In genomic region chr17:63631062-63631461, GRCh38 we compare ENCODE assay signal across 19 cellular contexts.
"Had no signal": no experiment of that assay in that cellular context is flagged by ENCODE, and none has a peak within 500 bp of the region (broad histone marks: within the 10 kb centered on the region; RNA-seq: fewer than 3 reads in every experiment).

No MANE protein-coding gene starts in this region.

- H3K27ac Mint-ChIP-seq: activated naive CD4-positive, alpha-beta T cell treated with anti-CD3 and anti-CD28 coated beads, Interleukin-2, amount 50 U/mL, for 24 hours; activated T-cell treated with anti-CD3 and anti-CD28 coated beads, Interleukin-2, amount 50 U/mL, for 72 hours; mesothelial cell of epicardium; natural killer cell treated with Interleukin-12 subunit alpha and Interleukin-12 subunit beta and Interleukin-15 and Interleukin-18, amount 100 ng/mL, for 72 hours; type B pancreatic cell had no signal

- H3K27me3 Mint-ChIP-seq: activated naive CD4-positive, alpha-beta T cell treated with anti-CD3 and anti-CD28 coated beads, Interleukin-2, amount 50 U/mL, for 24 hours; natural killer cell treated with Interleukin-12 subunit alpha and Interleukin-12 subunit beta and Interleukin-15 and Interleukin-18, amount 100 ng/mL, for 72 hours; type B pancreatic cell had no signal

- DNase-seq: activated CD4-positive, alpha-beta T cell treated with anti-CD3 and anti-CD28 coated beads for 1 hour; activated CD8-positive, alpha-beta memory T cell treated with anti-CD3 and anti-CD28 coated beads for 24 hours; activated CD8-positive, alpha-beta memory T cell treated with anti-CD3 and anti-CD28 coated beads, Interleukin-2, amount 50 U/mL, for 48 hours; activated gamma-delta T cell; activated T-cell treated with anti-CD3 and anti-CD28 coated beads, Interleukin-2, amount 50 U/mL, for 72 hours; adrenal gland; effector CD8-positive, alpha-beta T cell; hypothalamus; kidney; left lung; nucleus accumbens; stimulated activated CD4-positive, alpha-beta T cell treated with anti-CD3 and anti-CD28 coated beads, Interleukin-2, amount 100 ng/mL, for 24 hours; T1000; testis had no signal

- H3K4me3 Mint-ChIP-seq: activated naive CD4-positive, alpha-beta T cell treated with anti-CD3 and anti-CD28 coated beads, Interleukin-2, amount 50 U/mL, for 24 hours; activated T-cell treated with anti-CD3 and anti-CD28 coated beads, Interleukin-2, amount 50 U/mL, for 72 hours; mesothelial cell of epicardium; natural killer cell treated with Interleukin-12 subunit alpha and Interleukin-12 subunit beta and Interleukin-15 and Interleukin-18, amount 100 ng/mL, for 72 hours; type B pancreatic cell had no signal

- ATAC-seq: activated T-cell treated with anti-CD3 and anti-CD28 coated beads, Interleukin-2, amount 50 U/mL, for 72 hours; left lung; natural killer cell treated with Interleukin-12 subunit alpha and Interleukin-12 subunit beta and Interleukin-15 and Interleukin-18, amount 100 ng/mL, for 72 hours had no signal

- H3K9me3 Mint-ChIP-seq: activated naive CD4-positive, alpha-beta T cell treated with anti-CD3 and anti-CD28 coated beads, Interleukin-2, amount 50 U/mL, for 24 hours; activated T-cell treated with anti-CD3 and anti-CD28 coated beads, Interleukin-2, amount 50 U/mL, for 72 hours; mesothelial cell of epicardium; natural killer cell treated with Interleukin-12 subunit alpha and Interleukin-12 subunit beta and Interleukin-15 and Interleukin-18, amount 100 ng/mL, for 72 hours; type B pancreatic cell had no signal

- H3K27me3 ChIP-seq: adrenal gland, left lung, right atrium auricular region, testis had no signal

- H3K27ac ChIP-seq: adrenal gland, testis had no signal

- H3K9me3 ChIP-seq: adrenal gland, left lung, right atrium auricular region, testis had no signal

- H3K4me3 ChIP-seq: adrenal gland, left lung, right atrium auricular region, testis had no signal
